Comparison of ENCODE assay signal across 13 cellular contexts in genomic region chr12:6070472-6071257, GRCh38. TPM values are rescaled to one million over a fixed set of nuclear protein-coding genes. Genes with fewer than 3 reads are reported as not detected.
DNase-seq lines count a peak whose midpoint lies in the region; ATAC-seq and TF ChIP-seq lines count a peak whose summit lies in the region.
"Had no signal": no experiment of that assay in that cellular context is flagged by ENCODE, and none has a peak within 500 bp of the region (broad histone marks: within the 10 kb centered on the region; RNA-seq: fewer than 3 reads in every experiment).

No MANE protein-coding gene starts in this region.

- TF ChIP-seq POLR2A in heart left ventricle (IDR thresholded peaks at IDR 0.05): no peak
- TF ChIP-seq POLR2A in upper lobe of left lung (IDR thresholded peaks at IDR 0.05): no peak
- TF ChIP-seq POLR2A in breast epithelium (IDR thresholded peaks at IDR 0.05): no peak

- H3K36me3 ChIP-seq in heart left ventricle: peaks cover 0 to 57% (median 9%) of the 10 kb centered on the region in 9 donors
- peaks cover 0 to 30% (median 0%) of the 10 kb centered on the region in 4 donors for H3K36me3 ChIP-seq in upper lobe of left lung
- no peaks in the 10 kb centered on the region for H3K36me3 ChIP-seq in breast epithelium
- H3K36me3 ChIP-seq: brain microvascular endothelial cell had no signal

- H3K27me3 ChIP-seq in heart left ventricle (peaks cover 0 to 8% (median 0%) of the 10 kb centered on the region in 9 donors), upper lobe of left lung (peaks cover 0 to 3% (median 0%) of the 10 kb centered on the region in 4 donors), breast epithelium (no peaks in the 10 kb centered on the region)
- H3K27me3 ChIP-seq: brain microvascular endothelial cell had no signal

- no peak for ATAC-seq in heart left ventricle
- no peak for ATAC-seq in upper lobe of left lung (ENCODE audit: low FRiP score in 2 of 2)
- no peak for ATAC-seq in HG02678 (IDR thresholded peaks at IDR 0.05; ENCODE audit: unreplicated experiment)
- ATAC-seq: effector memory CD8-positive, alpha-beta T cell had no signal

- H3K9me3 ChIP-seq in heart left ventricle (no peaks in the 10 kb centered on the region), upper lobe of left lung (no peaks in the 10 kb centered on the region), breast epithelium (no peaks in the 10 kb centered on the region)

- H3K4me3 ChIP-seq in heart left ventricle (no peak overlapping the region), upper lobe of left lung (no peak overlapping the region), breast epithelium (no peak overlapping the region)

- peak overlapping the region in 8 of 12 donors; percentile 23 to 87 (median 48) for H3K27ac ChIP-seq in heart left ventricle
- peak overlapping the region; percentile 74 to 84 (median 78) for H3K27ac ChIP-seq in upper lobe of left lung
- H3K27ac ChIP-seq in breast epithelium: peak overlapping the region in 1 of 2 donors; percentile 55

- TF ChIP-seq EP300 in upper lobe of left lung (IDR thresholded peaks at IDR 0.05): no peak

- H3K4me1 ChIP-seq in heart left ventricle (peaks cover 10 to 63% (median 30%) of the 10 kb centered on the region in 12 donors), upper lobe of left lung (peaks cover 32 to 72% (median 50%) of the 10 kb centered on the region in 4 donors), breast epithelium (no peaks in the 10 kb centered on the region)

- WGBS in heart left ventricle, 4 donors: 86 to 92% (median 89%) methylated on average over 11 of the region's 11 CpGs
- WGBS in upper lobe of left lung, 2 donors: 82 to 86% methylated on average over 11 of the region's 11 CpGs

- intact Hi-C loops in heart left ventricle (cut with DNase I): loop anchor here in 5 of 10 donors (5.0 to 10.0 kb wide), 4 partner anchors 52 to 127 kb away; partner anchors contain the start of gene VWF (in 2 of the 5)
- intact Hi-C loops in cardiac septum (cut with DNase I): no loop called here
- intact Hi-C loops in breast epithelium (cut with DNase I; ENCODE audit: low total_unique reads): no loop called here

- DNase-seq in heart left ventricle: no peak
- no peak for DNase-seq in cardiac septum (ENCODE audit: low spot score)
- DNase-seq in NCI-H748 treated with DMSO at 0.1 percent for 48 hours (lab: John Stamatoyannopoulos, UW): peak; percentile 75
- DNase-seq in iPS-NIHi7 (ENCODE audit: extremely low spot score): peak; percentile 39
- no peak for DNase-seq in upper lobe of left lung
- no peak for DNase-seq in breast epithelium (ENCODE audit: low spot score in 2 of 2)
- no peak for DNase-seq in NCI-H1436 treated with DMSO at 0.1 percent for 48 hours (lab: John Stamatoyannopoulos, UW)
- DNase-seq: activated naive CD4-positive, alpha-beta T cell treated with Interleukin-2 at 50 U/mL for 16 hours; brain microvascular endothelial cell; CD8-positive, alpha-beta memory T cell; effector memory CD8-positive, alpha-beta T cell; KBM-7 had no signal

- TF ChIP-seq CTCF in heart left ventricle (IDR thresholded peaks at IDR 0.05) (no peak), upper lobe of left lung (IDR thresholded peaks at IDR 0.05) (no peak), breast epithelium (IDR thresholded peaks at IDR 0.05) (no peak)

RNA-seq across cellular contexts. Expression of gene VWF, which starts 53.8 kb away (rescaled TPM):
- 100 to 1,000 TPM; 187 to 503 (median 258) TPM for total RNA-seq in heart left ventricle
- 100 to 1,000 TPM; 125 to 215 TPM for polyA plus RNA-seq in heart left ventricle
- 350 TPM for total RNA-seq in cardiac septum
- total RNA-seq in upper lobe of left lung: 100 to 1,000 TPM; 292 to 543 (median 360) TPM
- 100 to 1,000 TPM in 2 of 3 donors, 10 to 100 TPM in 1; 60.3 to 267 (median 117) TPM for total RNA-seq in breast epithelium
- polyA plus RNA-seq: CD8-positive, alpha-beta memory T cell had no signal

Comparison
In these comparisons a context has a peak if more than half of its experiments do, and no peak if none do; other contexts are left out.
1. DNase-seq: peak in NCI-H748 treated with DMSO at 0.1 percent for 48 hours (single experiment) and iPS-NIHi7 (single experiment); none in heart left ventricle (0 of 5), cardiac septum (single experiment), upper lobe of left lung (0 of 2), breast epithelium (0 of 2) and NCI-H1436 treated with DMSO at 0.1 percent for 48 hours (single experiment).